ENCODE assay signal across 30 cellular contexts in genomic region chr14:39028620-39029019, GRCh38.
"Had no signal": no experiment of that assay in that cellular context is flagged by ENCODE, and none has a peak within 500 bp of the region (broad histone marks: within the 10 kb centered on the region; RNA-seq: fewer than 3 reads in every experiment).

No MANE protein-coding gene starts in this region.

- H3K27ac Mint-ChIP-seq: natural killer cell treated with Interleukin-12 subunit alpha and Interleukin-12 subunit beta and Interleukin-15 and Interleukin-18, amount 100 ng/mL, for 72 hours; stimulated activated memory B cell treated with anti-CD40 and anti-IgM and Interleukin-4, amounts not matched to agents 10 μg/mL and 1 μg/mL and 100 μg/mL, for 72 hours; type B pancreatic cell had no signal

- H3K27me3 ChIP-seq: neutrophil, pancreas, spleen, suprapubic skin, testis, tibial artery, transverse colon, upper lobe of right lung, uterus had no signal

- H3K9me3 Mint-ChIP-seq: naive thymus-derived CD4-positive, alpha-beta T cell; natural killer cell treated with Interleukin-12 subunit alpha and Interleukin-12 subunit beta and Interleukin-15 and Interleukin-18, amount 100 ng/mL, for 72 hours; nephron progenitor cell; neural crest cell; stimulated activated memory B cell treated with anti-CD40 and anti-IgM and Interleukin-4, amounts not matched to agents 10 μg/mL and 1 μg/mL and 100 μg/mL, for 72 hours; stimulated activated naive CD8-positive, alpha-beta T cell treated with anti-CD3 and anti-CD28 coated beads, Interleukin-15, amount 100 ng/mL, for 72 hours; type B pancreatic cell had no signal

- H3K4me3 Mint-ChIP-seq: naive thymus-derived CD4-positive, alpha-beta T cell; natural killer cell treated with Interleukin-12 subunit alpha and Interleukin-12 subunit beta and Interleukin-15 and Interleukin-18, amount 100 ng/mL, for 72 hours; nephron progenitor cell; neural crest cell; stimulated activated memory B cell treated with anti-CD40 and anti-IgM and Interleukin-4, amounts not matched to agents 10 μg/mL and 1 μg/mL and 100 μg/mL, for 72 hours; stimulated activated naive CD8-positive, alpha-beta T cell treated with anti-CD3 and anti-CD28 coated beads, Interleukin-15, amount 100 ng/mL, for 72 hours; type B pancreatic cell had no signal

- H3K9me3 ChIP-seq: neutrophil, pancreas, psoas muscle, spleen, suprapubic skin, testis, tibial artery, transverse colon, upper lobe of right lung, uterus had no signal

- H3K4me1 Mint-ChIP-seq: stimulated activated memory B cell treated with anti-CD40 and anti-IgM and Interleukin-4, amounts not matched to agents 10 μg/mL and 1 μg/mL and 100 μg/mL, for 72 hours; stimulated activated naive CD8-positive, alpha-beta T cell treated with anti-CD3 and anti-CD28 coated beads, Interleukin-15, amount 100 ng/mL, for 72 hours had no signal

- H3K4me1 ChIP-seq: psoas muscle, spleen, suprapubic skin, testis, tibial artery, upper lobe of right lung, uterus had no signal

- H3K27ac ChIP-seq: neutrophil, pancreas, psoas muscle, skin epidermis, spleen, suprapubic skin, testis, tibial artery, transverse colon, upper lobe of right lung, uterus had no signal

- FAIRE-seq: pancreas had no signal

- ATAC-seq: naive thymus-derived CD4-positive, alpha-beta T cell; natural killer cell treated with Interleukin-12 subunit alpha and Interleukin-12 subunit beta and Interleukin-15 and Interleukin-18, amount 100 ng/mL, for 72 hours; pancreas; psoas muscle; right cardiac atrium; sciatic nerve; stimulated activated memory B cell treated with anti-CD40 and anti-IgM and Interleukin-4, amounts not matched to agents 10 μg/mL and 1 μg/mL and 100 μg/mL, for 72 hours; stimulated activated naive CD8-positive, alpha-beta T cell treated with anti-CD3 and anti-CD28 coated beads, Interleukin-15, amount 100 ng/mL, for 72 hours; stimulated activated naive CD8-positive, alpha-beta T cell treated with anti-CD3 and anti-CD28 coated beads, Interleukin-15, Interleukin-2, amounts not matched to agents 100 U/mL and 50 U/mL, for 24 hours; upper lobe of right lung had no signal

- H3K27me3 Mint-ChIP-seq: naive thymus-derived CD4-positive, alpha-beta T cell; natural killer cell treated with Interleukin-12 subunit alpha and Interleukin-12 subunit beta and Interleukin-15 and Interleukin-18, amount 100 ng/mL, for 72 hours; stimulated activated memory B cell treated with anti-CD40 and anti-IgM and Interleukin-4, amounts not matched to agents 10 μg/mL and 1 μg/mL and 100 μg/mL, for 72 hours; stimulated activated naive CD8-positive, alpha-beta T cell treated with anti-CD3 and anti-CD28 coated beads, Interleukin-15, amount 100 ng/mL, for 72 hours; type B pancreatic cell had no signal

- DNase-seq: naive thymus-derived CD4-positive, alpha-beta T cell; nephron progenitor cell; nucleus accumbens; pancreas; psoas muscle; right cardiac atrium; spleen; stimulated activated CD4-positive, alpha-beta T cell treated with anti-CD3 and anti-CD28 coated beads, Interleukin-12 subunit alpha, Interleukin-12 subunit beta, amount 100 ng/mL, for 4 hours; stimulated activated CD4-positive, alpha-beta T cell treated with anti-CD3 and anti-CD28 coated beads, Interleukin-1b, Interleukin-23, amount 100 ng/mL, for 48 hours; stimulated activated CD4-positive, alpha-beta T cell treated with anti-CD3 and anti-CD28 coated beads, Interleukin-4, amount 100 ng/mL, for 1 hour; stimulated activated CD4-positive, alpha-beta T cell treated with anti-CD3 and anti-CD28 coated beads, Interleukin-4, amount 100 ng/mL, for 4 hours; stimulated activated CD8-positive, alpha-beta memory T cell treated with anti-CD3 and anti-CD28 coated beads, Interleukin-4, amount 100 ng/mL, for 48 hours; stimulated activated naive CD4-positive, alpha-beta T cell; stimulated activated naive CD8-positive, alpha-beta T cell treated with anti-CD3 and anti-CD28 coated beads, Interleukin-15, amount 100 ng/mL, for 72 hours; stimulated activated naive CD8-positive, alpha-beta T cell treated with anti-CD3 and anti-CD28 coated beads, Interleukin-15, Interleukin-2, amounts not matched to agents 100 U/mL and 50 U/mL, for 24 hours; substantia nigra; testis; tibial artery; transverse colon; upper lobe of right lung; uterus had no signal

- H3K36me3 Mint-ChIP-seq: natural killer cell treated with Interleukin-12 subunit alpha and Interleukin-12 subunit beta and Interleukin-15 and Interleukin-18, amount 100 ng/mL, for 72 hours had no signal

- H3K4me3 ChIP-seq: pancreas, psoas muscle, skin epidermis, smooth muscle cell, spleen, suprapubic skin, testis, tibial artery, transverse colon, upper lobe of right lung, uterus had no signal
